ENCODE assay signal across 8 cellular contexts in the genomic region with DNA sequence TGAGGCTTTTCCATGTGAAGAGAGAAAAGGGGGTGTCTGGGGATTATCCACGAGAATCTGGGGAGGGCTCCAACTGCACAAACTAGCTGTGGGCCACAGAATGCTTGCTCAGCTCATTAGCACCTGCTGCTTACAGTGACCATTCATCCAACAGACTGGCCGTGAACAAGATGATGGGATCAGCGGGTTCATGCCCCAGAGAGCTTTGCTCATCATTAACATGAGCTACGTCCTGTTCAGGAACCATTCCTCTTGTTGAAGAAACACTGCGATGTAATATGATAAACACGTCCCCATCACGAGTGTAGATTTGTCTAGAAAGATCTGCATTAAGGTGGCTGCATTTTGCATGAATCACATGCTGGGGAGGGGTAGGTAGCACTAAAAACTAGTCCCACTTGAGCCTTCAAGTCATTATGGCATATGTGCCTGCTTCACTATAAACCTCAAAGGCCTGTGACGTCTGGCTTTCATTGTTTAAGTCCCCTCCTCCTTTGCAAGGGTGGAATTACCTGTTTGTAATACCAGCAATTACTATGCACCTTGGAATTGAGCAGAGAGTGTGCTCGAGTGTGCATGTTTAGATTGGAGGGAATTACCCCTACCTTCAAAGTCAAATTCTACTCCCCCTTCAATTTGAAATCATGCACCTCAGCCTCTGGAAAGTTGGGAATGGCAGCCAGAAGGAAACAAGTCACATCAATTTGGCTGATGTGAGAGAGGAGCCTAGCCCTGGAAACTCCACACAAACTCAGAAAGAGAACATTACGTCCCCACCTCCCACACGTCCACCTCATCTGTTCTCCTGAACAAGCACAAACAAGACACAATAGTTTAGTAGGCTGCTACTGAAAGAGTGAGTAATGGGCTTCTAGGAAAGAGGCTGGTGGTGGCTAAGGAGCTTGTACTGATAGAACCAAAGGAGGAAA. TPM values are rescaled to one million over a fixed set of nuclear protein-coding genes. Genes with fewer than 3 reads are reported as not detected.
DNase-seq lines count a peak whose midpoint lies in the region; ATAC-seq and TF ChIP-seq lines count a peak whose summit lies in the region.

No MANE protein-coding gene starts in this region.

- H3F3A ChIP-seq in GM23248 (ENCODE audit: insufficient read depth) = peaks cover 19% of the 10 kb centered on the region

- H3K36me3 Mint-ChIP-seq in activated CD4-positive, alpha-beta T cell treated with anti-CD3 and anti-CD28 coated beads, Interleukin-2, amount 10 ng/mL, durations not matched to agents 7 days and 5 days (ENCODE audit: low read depth) = peaks cover 41% of the 10 kb centered on the region

- peak overlapping the region; percentile 71 for H3K27ac Mint-ChIP-seq in activated CD4-positive, alpha-beta T cell treated with anti-CD3 and anti-CD28 coated beads, Interleukin-2, amount 10 ng/mL, durations not matched to agents 7 days and 5 days

- peak overlapping the region; percentile 98; the same call in 1 of the 2 replicates for H3K9ac ChIP-seq in GM23248

- H3K4me1 Mint-ChIP-seq in activated CD4-positive, alpha-beta T cell treated with anti-CD3 and anti-CD28 coated beads, Interleukin-2, amount 10 ng/mL, durations not matched to agents 7 days and 5 days = peaks cover 69% of the 10 kb centered on the region

- ATAC-seq in HG02642 (IDR thresholded peaks at IDR 0.05; ENCODE audit: poor library complexity, unreplicated experiment) = no peak
- ATAC-seq in GM19467 (IDR thresholded peaks at IDR 0.05; ENCODE audit: unreplicated experiment) = no peak

- no peaks in the 10 kb centered on the region for H3K9me3 ChIP-seq in GM23248 (ENCODE audit: low read depth)

- H3K36me3 ChIP-seq in GM23248 (ENCODE audit: low read depth) = peaks cover 16% of the 10 kb centered on the region; the same call in 1 of the 2 replicates

- peaks cover 38% of the 10 kb centered on the region for H3K4me1 ChIP-seq in GM23248 (ENCODE audit: insufficient read depth)

- CTCF ChIA-PET in activated CD4-positive, alpha-beta T cell treated with anti-CD3 and anti-CD28 coated beads, Interleukin-2, amount 10 ng/mL, durations not matched to agents 7 days and 5 days (lab: Charles Lee) = interaction anchor here (1.2 kb wide), 2 partner anchors 8 to 94 kb away, joined by 3 read pairs; partner anchors contain the start of gene TM9SF4

- no peaks in the 10 kb centered on the region for H3K27me3 ChIP-seq in GM23248 (replicated peaks; ENCODE audit: insufficient read depth)

- peak overlapping the region; percentile 58; the same call in 1 of the 2 replicates for H3K27ac ChIP-seq in GM23248

- H3K4me3 ChIP-seq in GM23248 (no peak overlapping the region), fibroblast of mammary gland (ENCODE audit: control insufficient read depth, low read depth, low read length) (no peak overlapping the region)

- H4K20me1 ChIP-seq in GM23248 (ENCODE audit: insufficient read depth) = no peaks in the 10 kb centered on the region

- H3K27me3 Mint-ChIP-seq in activated CD4-positive, alpha-beta T cell treated with anti-CD3 and anti-CD28 coated beads, Interleukin-2, amount 10 ng/mL, durations not matched to agents 7 days and 5 days = no peaks in the 10 kb centered on the region

- peak overlapping the region; percentile 32 for H3K4me3 Mint-ChIP-seq in activated CD4-positive, alpha-beta T cell treated with anti-CD3 and anti-CD28 coated beads, Interleukin-2, amount 10 ng/mL, durations not matched to agents 7 days and 5 days

- WGBS in GM23248 (ENCODE audit: low coverage in 1 of 2, low lambda C conversion rate in 2 of 2, missing lambda C conversion rate in 2 of 2), 2 experiments = 75 to 77% methylated on average over 11 of the region's 11 CpGs

- no peaks in the 10 kb centered on the region for H3K9me2 ChIP-seq in GM23248 (ENCODE audit: insufficient read depth)

- no peak overlapping the region for H3K4me2 ChIP-seq in GM23248 (ENCODE audit: unreplicated experiment)

- DNase-seq in GM23248 = peak; percentile 24
- DNase-seq in activated CD4-positive, alpha-beta T cell treated with anti-CD3 and anti-CD28 coated beads, Interleukin-2, amount 10 ng/mL, durations not matched to agents 7 days and 5 days = no peak
- DNase-seq in fibroblast of mammary gland (ENCODE audit: low read depth) = peak; percentile 63
- DNase-seq in stimulated activated CD4-positive, alpha-beta T cell treated with anti-CD3 and anti-CD28 coated beads, Interleukin-15, amount 100 ng/mL, for 48 hours (ENCODE audit: low read depth in 2 of 2) = peak; percentile 72 to 80
- no peak for DNase-seq in cerebellar cortex (ENCODE audit: low spot score)
- no peak for DNase-seq in DMS 273 treated with DMSO at 0.1 percent for 48 hours (lab: John Stamatoyannopoulos, UW)

- no peak overlapping the region for H2AFZ ChIP-seq in GM23248

- TF ChIP-seq CTCF in fibroblast of mammary gland (conservative IDR thresholded peaks at IDR 0.05; ENCODE audit: control insufficient read depth, insufficient read depth, low read depth, low read length) = no peak

- H3K9me3 Mint-ChIP-seq in activated CD4-positive, alpha-beta T cell treated with anti-CD3 and anti-CD28 coated beads, Interleukin-2, amount 10 ng/mL, durations not matched to agents 7 days and 5 days = no peaks in the 10 kb centered on the region

- POLR2A ChIA-PET in activated CD4-positive, alpha-beta T cell treated with anti-CD3 and anti-CD28 coated beads, Interleukin-2, amount 10 ng/mL, durations not matched to agents 7 days and 5 days (lab: Charles Lee) = interaction anchor here (0.6 kb wide), 1 partner anchor 45 kb away, joined by 3 read pairs; no protein-coding TSS in a partner anchor

- in situ Hi-C loops in GM23248 (cut with MboI) = no loop called here

- H3K79me2 ChIP-seq in GM23248 (ENCODE audit: insufficient read depth) = peaks cover 93% of the 10 kb centered on the region

RNA-seq across cellular contexts. Expression of gene PLAGL2, which starts 3.7 kb away (rescaled TPM):
- 2.1 and 4.2 TPM in 2 replicates for total RNA-seq in GM23248 (2014; rRNA removed; shearing (Covaris generic))
- polyA plus RNA-seq in GM23248 (2016; fragmentation: Nextera tagmentation; extraction: Ambion mirVana) = 3.7 and 4.1 TPM in 2 replicates
- total RNA-seq in activated CD4-positive, alpha-beta T cell treated with anti-CD3 and anti-CD28 coated beads, Interleukin-2, amount 10 ng/mL, durations not matched to agents 7 days and 5 days = 10 to 100 TPM; 22.8 to 25.6 TPM

RNA-seq across cellular contexts. Expression of gene POFUT1, which starts 3.9 kb away (rescaled TPM):
- total RNA-seq in GM23248 (2014; rRNA removed; shearing (Covaris generic)) = 54.1 and 78.4 TPM in 2 replicates
- 32.5 and 35.4 TPM in 2 replicates for polyA plus RNA-seq in GM23248 (2016; fragmentation: Nextera tagmentation; extraction: Ambion mirVana)
- total RNA-seq in activated CD4-positive, alpha-beta T cell treated with anti-CD3 and anti-CD28 coated beads, Interleukin-2, amount 10 ng/mL, durations not matched to agents 7 days and 5 days = 10 to 100 TPM; 26.5 to 27.1 TPM

Comparison
In these comparisons a context has a peak if more than half of its experiments do, and no peak if none do; other contexts are left out.
1. DNase-seq: peak in GM23248 (single experiment), fibroblast of mammary gland (single experiment) and stimulated activated CD4-positive, alpha-beta T cell treated with anti-CD3 and anti-CD28 coated beads, Interleukin-15, amount 100 ng/mL, for 48 hours (2 of 2); none in activated CD4-positive, alpha-beta T cell treated with anti-CD3 and anti-CD28 coated beads, Interleukin-2, amount 10 ng/mL, durations not matched to agents 7 days and 5 days (single experiment), cerebellar cortex (single experiment) and DMS 273 treated with DMSO at 0.1 percent for 48 hours (single experiment).